In genomic region chr2:236813806-236814205, GRCh38 we compare ENCODE assay signal across 18 cellular contexts.
"Had no signal": no experiment of that assay in that cellular context is flagged by ENCODE, and none has a peak within 500 bp of the region (broad histone marks: within the 10 kb centered on the region; RNA-seq: fewer than 3 reads in every experiment).

No MANE protein-coding gene starts in this region.

- ATAC-seq: heart left ventricle; left lobe of liver; mucosa of descending colon; naive thymus-derived CD8-positive, alpha-beta T cell; upper lobe of right lung had no signal

- H3K27ac Mint-ChIP-seq: endodermal cell had no signal

- H3K4me1 Mint-ChIP-seq: naive thymus-derived CD8-positive, alpha-beta T cell had no signal

- H3K4me3 Mint-ChIP-seq: endodermal cell; naive thymus-derived CD8-positive, alpha-beta T cell; neural crest cell had no signal

- DNase-seq: colonic mucosa; effector CD4-positive, alpha-beta T cell; endodermal cell; erythroblast; foreskin melanocyte; heart left ventricle; hippocampal formation; kidney glomerular epithelial cell; mucosa of descending colon; naive thymus-derived CD8-positive, alpha-beta T cell; nucleus accumbens; ovary; small intestine; stimulated activated CD4-positive, alpha-beta T cell treated with anti-CD3 and anti-CD28 coated beads, Interleukin-12 subunit alpha, Interleukin-12 subunit beta, amount 100 ng/mL, for 4 hours; stimulated activated naive CD4-positive, alpha-beta T cell; upper lobe of right lung had no signal
